ENCODE assay signal across 25 cellular contexts in the genomic region with DNA sequence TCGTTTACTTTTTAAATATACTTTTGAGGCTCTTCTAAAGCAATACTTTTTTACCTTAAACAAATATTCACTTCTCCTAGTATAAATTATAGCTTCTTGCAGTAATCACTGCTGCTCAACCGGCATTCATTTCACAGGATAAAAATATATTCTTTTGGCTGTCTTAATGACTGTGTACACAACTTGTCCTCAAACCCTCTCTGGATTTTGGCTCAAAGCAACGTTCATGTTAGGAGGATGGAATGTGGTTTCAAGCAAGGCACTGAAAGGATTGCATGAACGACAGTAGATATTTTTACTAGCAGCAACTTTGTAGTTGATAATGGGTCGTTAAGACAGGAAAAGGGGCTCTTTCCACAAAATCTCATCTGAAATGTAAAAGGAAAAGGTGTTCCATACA.
"Had no signal": no experiment of that assay in that cellular context is flagged by ENCODE, and none has a peak within 500 bp of the region (broad histone marks: within the 10 kb centered on the region; RNA-seq: fewer than 3 reads in every experiment).

No MANE protein-coding gene starts in this region.

- H3K27me3 ChIP-seq: adrenal gland, brain microvascular endothelial cell, thyroid gland had no signal

- H3K27ac ChIP-seq: adrenal gland, brain microvascular endothelial cell, thyroid gland had no signal

- H3K4me3 ChIP-seq: adrenal gland, lung, thyroid gland had no signal

- H3K4me1 ChIP-seq: adrenal gland had no signal

- DNase-seq: activated CD4-positive, alpha-beta memory T cell treated with anti-CD3 and anti-CD28 coated beads for 36 hours; activated CD4-positive, alpha-beta T cell treated with anti-CD3 and anti-CD28 coated beads, Interleukin-2, amount 10 ng/mL, durations not matched to agents 24 days and 14 days; activated CD4-positive, CD25-positive, alpha-beta regulatory T cell treated with anti-CD3 and anti-CD28 coated beads, Interleukin-2, amount 50 U/mL, for 72 hours; activated CD8-positive, alpha-beta memory T cell treated with anti-CD3 and anti-CD28 coated beads, Interleukin-2, amount 50 U/mL, for 4 hours; activated effector memory CD4-positive, alpha-beta T cell treated with anti-CD3 and anti-CD28 coated beads, Interleukin-2, amount 50 U/mL, for 16 hours; activated naive CD4-positive, alpha-beta T cell treated with anti-CD3 and anti-CD28 coated beads for 36 hours; activated naive CD8-positive, alpha-beta T cell treated with anti-CD3 and anti-CD28 coated beads for 36 hours; activated T-cell treated with anti-CD3 and anti-CD28 coated beads, Interleukin-2, amount 50 U/mL, for 1 hour; adrenal gland; brain microvascular endothelial cell; caudate nucleus; head of caudate nucleus; kidney glomerular epithelial cell; mesendoderm; posterior cingulate gyrus; small intestine; stimulated activated CD4-positive, alpha-beta T cell treated with anti-CD3 and anti-CD28 coated beads, Interleukin-4, amount 100 ng/mL, for 24 hours; substantia nigra; T-helper 2 cell; thyroid gland had no signal

- ATAC-seq: natural killer cell treated with Interleukin-12 subunit alpha and Interleukin-12 subunit beta and Interleukin-15 and Interleukin-18, amount 100 ng/mL, for 72 hours; sciatic nerve; SK-N-SH treated with all-trans-retinoic acid at 6 μM for 48 hours; stimulated activated effector memory CD8-positive, alpha-beta T cell treated with anti-CD3 and anti-CD28 coated beads, Interleukin-12 subunit alpha, Interleukin-12 subunit beta, amount 100 ng/mL, for 72 hours had no signal

- H3K36me3 ChIP-seq: adrenal gland, brain microvascular endothelial cell, thyroid gland had no signal

- H3K9me3 ChIP-seq: thyroid gland had no signal
